ENCODE assay signal across 12 cellular contexts in the genomic region with DNA sequence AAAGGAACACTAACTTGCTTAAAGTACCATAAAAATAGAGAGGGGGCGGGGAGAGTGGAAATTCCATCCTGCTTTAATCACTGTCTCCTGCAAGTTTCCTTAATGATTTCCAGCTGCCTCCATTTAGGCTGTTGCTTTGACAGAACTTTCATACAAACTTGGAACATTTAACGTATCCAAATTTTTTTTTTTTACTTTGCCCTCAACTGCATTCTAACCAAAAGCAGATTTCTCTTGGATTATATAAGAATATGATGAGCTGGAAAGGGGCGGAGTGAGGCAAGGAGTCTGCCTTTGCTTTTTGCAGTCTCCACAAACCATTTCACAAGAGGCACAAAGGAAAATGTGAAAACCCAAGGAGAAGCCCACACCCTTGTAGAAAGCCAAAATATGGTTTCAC. TPM values are rescaled to one million over a fixed set of nuclear protein-coding genes. Genes with fewer than 3 reads are reported as not detected.
A peak's percentile ranks its signal among the peaks of the same experiment; 100 is the strongest.
DNase-seq lines count a peak whose midpoint lies in the region; ATAC-seq, FAIRE-seq and TF ChIP-seq lines count a peak whose summit lies in the region.
"Had no signal": no experiment of that assay in that cellular context is flagged by ENCODE, and none has a peak within 500 bp of the region (broad histone marks: within the 10 kb centered on the region; RNA-seq: fewer than 3 reads in every experiment).

No MANE protein-coding gene starts in this region.

- H3K18ac ChIP-seq in IMR-90 (ENCODE audit: low read depth, low read length), result peak overlapping the region; percentile 53; the same call in 1 of the 2 replicates
- H3K18ac ChIP-seq in mesenchymal stem cell (ENCODE audit: low read depth in 1 of 2, low read length in 2 of 2), result no peak overlapping the region

- DNase-seq in IMR-90 (peak; percentile 95), endothelial cell of umbilical vein (ENCODE audit: low read depth, low spot score) (peak; percentile 26), mesenchymal stem cell (peak; percentile 56), transverse colon (peak; percentile 11), MM.1S (no peak), ureter (ENCODE audit: low spot score) (no peak), T-helper 17 cell (no peak)
- DNase-seq: activated CD4-positive, alpha-beta T cell treated with anti-CD3 and anti-CD28 coated beads, Interleukin-2, amount 50 U/mL, for 4 hours; GDM1; stimulated activated naive B cell treated with anti-CD40 and anti-IgM and Interleukin-4, amounts not matched to agents 10 μg/mL and 1 μg/mL and 100 μg/mL, for 72 hours had no signal

- no CpG with 5 or more reads among the region's 3 CpGs for WGBS in IMR-90 (ENCODE audit: extremely low coverage in 2 of 2, insufficient read length in 1 of 2), 2 experiments
- 42% methylated on average over 2 of the region's 3 CpGs for WGBS in mesenchymal stem cell
- WGBS in transverse colon (ENCODE audit: low coverage in 1 of 2), 2 donors, result 42 to 50% methylated on average over 3 of the region's 3 CpGs

- H3K9ac ChIP-seq in IMR-90 (ENCODE audit: low read depth, low read length) (peak overlapping the region; percentile 55; the same call in 1 of the 2 replicates), endothelial cell of umbilical vein (replicated peaks; ENCODE audit: extremely low read depth, insufficient read depth, low read length) (no peak overlapping the region), mesenchymal stem cell (ENCODE audit: low read length) (peak overlapping the region; percentile 79), MM.1S (ENCODE audit: low read length) (no peak overlapping the region)

- intact Hi-C loops in IMR-90 (cut with micrococcal nuclease), result loop anchor here (1.0 to 5.0 kb wide), 3 partner anchors 27 to 51 kb away; a partner anchor contains a TSS
- intact Hi-C loops in endothelial cell of umbilical vein (cut with micrococcal nuclease), result loop anchor here (5.0 kb wide), 1 partner anchor 506 kb away; no protein-coding TSS in a partner anchor
- intact Hi-C loops in transverse colon (cut with DNase I; ENCODE audit: low total_unique reads), result no loop called here

- no peak for TF ChIP-seq EP300 in transverse colon (IDR thresholded peaks at IDR 0.05; ENCODE audit: low read depth)

- TF ChIP-seq CTCF in IMR-90 (conservative IDR thresholded peaks at IDR 0.05; ENCODE audit: low read depth, low read length), result no peak
- no peak for TF ChIP-seq CTCF in endothelial cell of umbilical vein (IDR thresholded peaks at IDR 0.05; ENCODE audit: extremely low read depth in 1 of 2, insufficient read depth in 1 of 2, low read depth in 1 of 2, low read length in 2 of 2)
- TF ChIP-seq CTCF in transverse colon (IDR thresholded peaks at IDR 0.05), result no peak
- TF ChIP-seq CTCF in MM.1S (IDR thresholded peaks at IDR 0.05; ENCODE audit: low read length), result no peak

- H4K91ac ChIP-seq in IMR-90 (ENCODE audit: insufficient read depth, low read depth, low read length), result peak overlapping the region; percentile 78
- no peak overlapping the region for H4K91ac ChIP-seq in mesenchymal stem cell (ENCODE audit: low read length)

- H2BK20ac ChIP-seq in IMR-90 (ENCODE audit: low read depth, low read length), result peak overlapping the region; percentile 48; the same call in 1 of the 2 replicates

- H3K79me1 ChIP-seq in IMR-90 (ENCODE audit: low read depth in 1 of 2, low read length in 2 of 2) (peaks cover 7 to 18% of the 10 kb centered on the region in 2 experiments; a peak in 3 of 4 replicates), mesenchymal stem cell (replicated peaks; ENCODE audit: low read length, poor library complexity, severe bottlenecking) (no peaks in the 10 kb centered on the region)

- no peak overlapping the region for H2AFZ ChIP-seq in IMR-90 (replicated peaks; ENCODE audit: low read length, poor library complexity)
- no peak overlapping the region for H2AFZ ChIP-seq in endothelial cell of umbilical vein (ENCODE audit: low read depth, low read length)
- H2AFZ ChIP-seq in mesenchymal stem cell (ENCODE audit: low read depth, low read length), result no peak overlapping the region
- no peak overlapping the region for H2AFZ ChIP-seq in MM.1S (ENCODE audit: low read length)

- in situ Hi-C loops in IMR-90 (cut with MboI; ENCODE audit: low sequenced_read_pairs), result no loop called here
- in situ Hi-C loops in transverse colon (cut with MboI; ENCODE audit: low pct_ligation_motif_present in 1 of 4, low pct_unique_long_range_greater_than_20kb in 1 of 4, low sequenced_read_pairs in 3 of 4), result no loop called here

- H3K9me3 ChIP-seq in IMR-90 (ENCODE audit: control insufficient read depth, insufficient read depth, low read length) (no peaks in the 10 kb centered on the region), endothelial cell of umbilical vein (replicated peaks; ENCODE audit: control insufficient read depth, insufficient read depth, low read length) (no peaks in the 10 kb centered on the region), mesenchymal stem cell (ENCODE audit: control insufficient read depth, low read length) (no peaks in the 10 kb centered on the region), transverse colon (no peaks in the 10 kb centered on the region), MM.1S (replicated peaks; ENCODE audit: insufficient read depth, low read length) (no peaks in the 10 kb centered on the region), T-helper 17 cell (ENCODE audit: control insufficient read depth, low read length, poor library complexity, severe bottlenecking) (no peaks in the 10 kb centered on the region)

- H3K4me1 Mint-ChIP-seq in T-helper 17 cell, result no peaks in the 10 kb centered on the region

- H2BK12ac ChIP-seq in mesenchymal stem cell (ENCODE audit: low read length in 2 of 2), result no peak overlapping the region

- no peak overlapping the region for H2AK9ac ChIP-seq in IMR-90 (replicated peaks; ENCODE audit: low read depth, low read length, poor library complexity)

- H2AK5ac ChIP-seq in IMR-90 (ENCODE audit: low read depth, low read length), result no peak overlapping the region
- H2AK5ac ChIP-seq in mesenchymal stem cell (ENCODE audit: low read length, severe bottlenecking), result no peak overlapping the region

- H3K27me3 Mint-ChIP-seq in T-helper 17 cell, result peaks cover 14% of the 10 kb centered on the region

- H3K9me1 ChIP-seq in IMR-90 (ENCODE audit: insufficient read depth, low read length), result peaks cover 11% of the 10 kb centered on the region
- H3K9me1 ChIP-seq in endothelial cell of umbilical vein (replicated peaks; ENCODE audit: control insufficient read depth, extremely low read depth, insufficient read depth, low read length), result no peaks in the 10 kb centered on the region

- no peaks in the 10 kb centered on the region for H3K27me3 ChIP-seq in IMR-90 (ENCODE audit: control insufficient read depth, insufficient read depth, low read length)
- peaks cover 2% of the 10 kb centered on the region in 2 experiments for H3K27me3 ChIP-seq in endothelial cell of umbilical vein (ENCODE audit: control insufficient read depth in 2 of 2, insufficient read depth in 2 of 2, low read length in 2 of 2)
- H3K27me3 ChIP-seq in mesenchymal stem cell (ENCODE audit: control insufficient read depth in 1 of 2, insufficient read depth in 1 of 2, low read length in 2 of 2), result no peaks in the 10 kb centered on the region
- no peaks in the 10 kb centered on the region for H3K27me3 ChIP-seq in transverse colon
- H3K27me3 ChIP-seq in MM.1S (replicated peaks; ENCODE audit: insufficient read depth, low read length), result no peaks in the 10 kb centered on the region

- peak; percentile 28 for FAIRE-seq in endothelial cell of umbilical vein (lab: Jason Lieb, UNC)
- FAIRE-seq: bronchial epithelial cell had no signal

- peak overlapping the region; percentile 67; the same call in 1 of the 2 replicates for H3K4ac ChIP-seq in IMR-90 (ENCODE audit: low read depth, low read length)
- H3K4ac ChIP-seq in mesenchymal stem cell (ENCODE audit: low read depth in 1 of 2, low read length in 2 of 2), result no peak overlapping the region

- POLR2A ChIA-PET in IMR-90 (lab: Charles Lee; ENCODE audit: unreplicated experiment) (interaction anchor here (0.6 to 1.3 kb wide), 4 partner anchors 27 to 52 kb away, joined by 3 to 5 read pairs (median 4); no protein-coding TSS in a partner anchor), endothelial cell of umbilical vein (lab: Charles Lee) (no interaction called here)

- H3K14ac ChIP-seq in IMR-90 (replicated peaks; ENCODE audit: low read depth, low read length) (peak overlapping the region; percentile 26; the same call in 1 of the 2 replicates), mesenchymal stem cell (ENCODE audit: low read length in 2 of 2) (no peak overlapping the region)

- peaks cover 16% of the 10 kb centered on the region for H3K4me1 ChIP-seq in IMR-90 (ENCODE audit: control insufficient read depth, insufficient read depth, low read length)
- H3K4me1 ChIP-seq in endothelial cell of umbilical vein (ENCODE audit: control insufficient read depth, extremely low read depth, insufficient read depth, low read length), result no peaks in the 10 kb centered on the region
- peaks cover 7% of the 10 kb centered on the region for H3K4me1 ChIP-seq in mesenchymal stem cell (ENCODE audit: control insufficient read depth, insufficient read depth, low read depth, low read length)
- H3K4me1 ChIP-seq in transverse colon, result peaks cover 0 to 9% (median 0%) of the 10 kb centered on the region in 4 donors
- no peaks in the 10 kb centered on the region for H3K4me1 ChIP-seq in MM.1S (ENCODE audit: low read length)

- BruUV-seq in IMR-90 (replicated peaks; lab: Mats Ljungman, UMichigan), result no TSS peak
- BruUV-seq in endothelial cell of umbilical vein (replicated peaks; lab: Mats Ljungman, UMichigan), result no TSS peak

- CTCF ChIA-PET in IMR-90 (lab: Yijun Ruan, JAX) (interaction anchor here (1.3 kb wide), 1 partner anchor 59 kb away, joined by 3 read pairs; no protein-coding TSS in a partner anchor), endothelial cell of umbilical vein (lab: Charles Lee) (interaction anchor here (1.2 to 2.2 kb wide), 4 partner anchors 20 to 52 kb away, joined by 4 to 12 read pairs (median 6); a partner anchor contains a TSS)

- no peaks in the 10 kb centered on the region for H3K36me3 Mint-ChIP-seq in T-helper 17 cell (ENCODE audit: low read depth)
- H3K36me3 Mint-ChIP-seq: stimulated activated naive B cell treated with anti-CD40 and anti-IgM and Interleukin-4, amounts not matched to agents 10 μg/mL and 1 μg/mL and 100 μg/mL, for 72 hours had no signal

- dilution Hi-C loops in IMR-90 (cut with HindIII; ENCODE audit: low sequenced_read_pairs, unreplicated experiment) (no loop called here), endothelial cell of umbilical vein (cut with MboI; ENCODE audit: extremely low pct_ligation_motif_present, low sequenced_read_pairs) (no loop called here)

- no peak for TF ChIP-seq RAD21 in IMR-90 (IDR thresholded peaks at IDR 0.05; ENCODE audit: low read length)

- no peaks in the 10 kb centered on the region for H3K9me2 ChIP-seq in MM.1S (replicated peaks; ENCODE audit: insufficient read depth, low read length)

- peak; percentile 88 for ATAC-seq in IMR-90 (ENCODE audit: low read depth)
- no peak for ATAC-seq in T-helper 17 cell
- no peak for ATAC-seq in GM21723 (IDR thresholded peaks at IDR 0.05; ENCODE audit: unreplicated experiment)
- ATAC-seq: stimulated activated naive B cell treated with anti-CD40 and anti-IgM and Interleukin-4, amounts not matched to agents 10 μg/mL and 1 μg/mL and 100 μg/mL, for 72 hours had no signal

- peak overlapping the region; percentile 71 for H3K27ac ChIP-seq in IMR-90 (ENCODE audit: insufficient read depth, low read length)
- no peak overlapping the region for H3K27ac ChIP-seq in endothelial cell of umbilical vein (ENCODE audit: insufficient read depth, low read depth, low read length)
- H3K27ac ChIP-seq in mesenchymal stem cell (ENCODE audit: low read length, poor library complexity, severe bottlenecking), result peak overlapping the region; percentile 88
- H3K27ac ChIP-seq in transverse colon, result peak overlapping the region; percentile 48 to 65 (median 51)
- H3K27ac ChIP-seq in MM.1S (ENCODE audit: low read length), result no peak overlapping the region

- TF ChIP-seq POLR2A in IMR-90 (IDR thresholded peaks at IDR 0.05; ENCODE audit: low read depth, low read length) (no peak), endothelial cell of umbilical vein (IDR thresholded peaks at IDR 0.05; ENCODE audit: low read depth, low read length) (no peak), transverse colon (IDR thresholded peaks at IDR 0.05) (no peak)

- H3K4me2 ChIP-seq in IMR-90 (ENCODE audit: low read depth, low read length) (peak overlapping the region; percentile 83), endothelial cell of umbilical vein (ENCODE audit: insufficient read depth, low read length) (no peak overlapping the region), mesenchymal stem cell (ENCODE audit: low read length, poor library complexity, severe bottlenecking) (no peak overlapping the region), MM.1S (ENCODE audit: low read depth, low read length) (no peak overlapping the region)

- no peaks in the 10 kb centered on the region for H4K20me1 ChIP-seq in IMR-90 (ENCODE audit: insufficient read depth, low read length)
- no peaks in the 10 kb centered on the region for H4K20me1 ChIP-seq in endothelial cell of umbilical vein (replicated peaks; ENCODE audit: control insufficient read depth, extremely low read depth, insufficient read depth, low read length)
- H4K20me1 ChIP-seq in MM.1S (ENCODE audit: insufficient read depth, low read length), result no peaks in the 10 kb centered on the region

- H3K36me3 ChIP-seq in IMR-90 (ENCODE audit: control insufficient read depth, insufficient read depth, low read length), result no peaks in the 10 kb centered on the region
- H3K36me3 ChIP-seq in endothelial cell of umbilical vein (ENCODE audit: control insufficient read depth in 2 of 2, extremely low read depth in 1 of 2, insufficient read depth in 2 of 2, low read length in 2 of 2), result no peaks in the 10 kb centered on the region
- no peaks in the 10 kb centered on the region for H3K36me3 ChIP-seq in mesenchymal stem cell (ENCODE audit: control insufficient read depth in 1 of 2, insufficient read depth in 2 of 2, low read depth in 1 of 2, low read length in 2 of 2)
- no peaks in the 10 kb centered on the region for H3K36me3 ChIP-seq in transverse colon
- no peaks in the 10 kb centered on the region for H3K36me3 ChIP-seq in MM.1S (replicated peaks; ENCODE audit: insufficient read depth, low read length)

- H3K23ac ChIP-seq in IMR-90 (ENCODE audit: low read depth, low read length) (peak overlapping the region; percentile 31; the same call in 1 of the 2 replicates), mesenchymal stem cell (ENCODE audit: low read length in 2 of 2) (no peak overlapping the region)

- peak overlapping the region; percentile 73 to 85 for H4K8ac ChIP-seq in IMR-90 (ENCODE audit: low read depth in 2 of 2, low read length in 2 of 2)
- H4K8ac ChIP-seq in mesenchymal stem cell (ENCODE audit: low read length), result no peak overlapping the region

- H4K5ac ChIP-seq in IMR-90 (ENCODE audit: low read depth, low read length), result no peak overlapping the region; the same call in 1 of the 2 replicates

- no peak overlapping the region for H3K27ac Mint-ChIP-seq in T-helper 17 cell
- H3K27ac Mint-ChIP-seq: stimulated activated naive B cell treated with anti-CD40 and anti-IgM and Interleukin-4, amounts not matched to agents 10 μg/mL and 1 μg/mL and 100 μg/mL, for 72 hours had no signal

- no peak overlapping the region for H3K4me3 Mint-ChIP-seq in T-helper 17 cell
- H3K4me3 Mint-ChIP-seq: stimulated activated naive B cell treated with anti-CD40 and anti-IgM and Interleukin-4, amounts not matched to agents 10 μg/mL and 1 μg/mL and 100 μg/mL, for 72 hours had no signal

- H2BK15ac ChIP-seq in IMR-90 (ENCODE audit: low read depth, low read length) (peak overlapping the region; percentile 99; the same call in 2 of the 3 replicates), mesenchymal stem cell (ENCODE audit: low read depth, poor library complexity, severe bottlenecking) (no peak overlapping the region)

- H3K79me2 ChIP-seq in endothelial cell of umbilical vein (ENCODE audit: control insufficient read depth, insufficient read depth, low read length) (no peaks in the 10 kb centered on the region), MM.1S (ENCODE audit: low read length) (no peaks in the 10 kb centered on the region)

- no peaks in the 10 kb centered on the region for H3F3A ChIP-seq in MM.1S (ENCODE audit: insufficient read depth, low read length)

- H3K56ac ChIP-seq in IMR-90 (ENCODE audit: extremely low read depth, insufficient read depth, low read length), result peak overlapping the region; percentile 89; the same call in 1 of the 2 replicates

- H2BK5ac ChIP-seq in IMR-90 (ENCODE audit: low read depth, low read length, poor library complexity, severe bottlenecking) (peak overlapping the region; percentile 91), mesenchymal stem cell (ENCODE audit: low read depth, low read length, poor library complexity, severe bottlenecking) (no peak overlapping the region)

- H2BK120ac ChIP-seq in IMR-90 (ENCODE audit: low read depth, low read length) (peak overlapping the region; percentile 99), mesenchymal stem cell (ENCODE audit: low read depth, low read length) (no peak overlapping the region)

- peak overlapping the region; percentile 1; the same call in 1 of the 2 replicates for H3K4me3 ChIP-seq in IMR-90 (ENCODE audit: insufficient read depth, low read depth, low read length)
- no peak overlapping the region for H3K4me3 ChIP-seq in endothelial cell of umbilical vein (replicated peaks in 1 of 3; ENCODE audit: insufficient read depth in 1 of 3, low read depth in 1 of 3, low read length in 3 of 3)
- H3K4me3 ChIP-seq in mesenchymal stem cell (ENCODE audit: insufficient read depth in 1 of 2, low read depth in 1 of 2, low read length in 2 of 2), result peak overlapping the region in 1 of 2 experiments; percentile 22
- H3K4me3 ChIP-seq in transverse colon, result no peak overlapping the region
- H3K4me3 ChIP-seq in MM.1S (ENCODE audit: low read length), result no peak overlapping the region

RNA-seq across cellular contexts. Expression of a gene that starts 46.6 kb away (rescaled TPM):
- total RNA-seq in IMR-90 (2012; rRNA removed) (1,211 and 1,351 TPM in 2 replicates), endothelial cell of umbilical vein (5.6 and 40.8 TPM in 2 replicates), transverse colon (100 to 1,000 TPM in 2 of 4 donors, 10 to 100 TPM in 2; 47.0 to 499 (median 75.9) TPM), ureter (231 TPM), T-helper 17 cell (not detected)
- polyA plus RNA-seq in IMR-90 (2012; rRNA removed) (3,922 and 4,454 TPM in 2 replicates), endothelial cell of umbilical vein (26.9 and 28.9 TPM in 2 replicates)
- 4,367 and 7,099 TPM in 2 replicates for polyA plus RNA-seq in IMR-90 (2012; cell fraction: cytosol; rRNA removed)
- 4,818 and 7,550 TPM in 2 replicates for polyA plus RNA-seq in IMR-90 (2012; cell fraction: nucleus; rRNA removed; ENCODE audit: low replicate concordance)
- 20.3 and 26.0 TPM in 2 replicates for polyA plus RNA-seq in endothelial cell of umbilical vein (2011; cell fraction: cytosol; rRNA removed)
- 45.0 and 63.2 TPM in 2 replicates for polyA plus RNA-seq in endothelial cell of umbilical vein (2011; cell fraction: nucleus; rRNA removed)
- polyA plus RNA-seq in endothelial cell of umbilical vein (2012), result 3.9 and 5.7 TPM in 2 replicates
- polyA minus RNA-seq in endothelial cell of umbilical vein, result 31.0 and 41.5 TPM in 2 replicates
- not detected for polyA minus RNA-seq in endothelial cell of umbilical vein (2011; cell fraction: cytosol; rRNA and poly(A)+ RNA removed)
- 17.7 and 24.1 TPM in 2 replicates for polyA minus RNA-seq in endothelial cell of umbilical vein (2011; cell fraction: nucleus; rRNA and poly(A)+ RNA removed)
- 1,995 TPM for polyA plus RNA-seq in mesenchymal stem cell (2013, experiment 1 of 2)
- polyA plus RNA-seq in mesenchymal stem cell (2013, experiment 2 of 2), result 1,960 TPM

Comparison
In these comparisons a context has a peak if more than half of its experiments do, and no peak if none do; other contexts are left out.
1. DNase-seq: peak in IMR-90 (single experiment), endothelial cell of umbilical vein (single experiment), mesenchymal stem cell (single experiment) and transverse colon (single experiment); none in MM.1S (single experiment), ureter (single experiment) and T-helper 17 cell (0 of 3).
2. H3K27ac ChIP-seq: peak in IMR-90 (single experiment), mesenchymal stem cell (single experiment) and transverse colon (4 of 4); none in endothelial cell of umbilical vein (single experiment) and MM.1S (single experiment).
3. H3K9ac ChIP-seq: peak in IMR-90 (single experiment) and mesenchymal stem cell (single experiment); none in endothelial cell of umbilical vein (single experiment) and MM.1S (single experiment).